Comparison of ENCODE assay signal across 11 cellular contexts in genomic region chr4:124710253-124710849, GRCh38. TPM values are rescaled to one million over a fixed set of nuclear protein-coding genes. Genes with fewer than 3 reads are reported as not detected.
DNase-seq lines count a peak whose midpoint lies in the region; ATAC-seq, FAIRE-seq and TF ChIP-seq lines count a peak whose summit lies in the region.
"Had no signal": no experiment of that assay in that cellular context is flagged by ENCODE, and none has a peak within 500 bp of the region (broad histone marks: within the 10 kb centered on the region; RNA-seq: fewer than 3 reads in every experiment).

No MANE protein-coding gene starts in this region.

- H3K9me1 ChIP-seq in IMR-90 (ENCODE audit: insufficient read depth, low read length): peaks cover 5% of the 10 kb centered on the region

- no peak overlapping the region for H2BK20ac ChIP-seq in IMR-90 (ENCODE audit: low read depth, low read length)

- H3K4me3 ChIP-seq in A673 (ENCODE audit: low read depth, low read length, poor library complexity, severe bottlenecking) (peak overlapping the region; percentile 92), IMR-90 (ENCODE audit: insufficient read depth, low read depth, low read length) (peak overlapping the region; percentile 87), mammary epithelial cell (replicated peaks in 1 of 3; ENCODE audit: insufficient read depth in 1 of 3, low read depth in 2 of 3, low read length in 3 of 3) (peak overlapping the region; percentile 78 to 98 (median 80)), lung (peak overlapping the region; percentile 2), pancreas (peak overlapping the region in 1 of 4 donors; percentile 92)

- no peak overlapping the region for H3K18ac ChIP-seq in IMR-90 (ENCODE audit: low read depth, low read length)

- no peak for FAIRE-seq in pancreas (lab: Jason Lieb, UNC)

- H4K8ac ChIP-seq in IMR-90 (ENCODE audit: low read depth in 2 of 2, low read length in 2 of 2): no peak overlapping the region

- TSS peak; percentile 27 for BruUV-seq in A673 (replicated peaks; lab: Mats Ljungman, UMichigan)
- TSS peak; percentile 74 for BruUV-seq in IMR-90 (replicated peaks; lab: Mats Ljungman, UMichigan)
- BruUV-seq in mammary epithelial cell (replicated peaks; lab: Mats Ljungman, UMichigan): TSS peak; percentile 24

- H3K9me3 ChIP-seq in A673 (ENCODE audit: low read depth, low read length, poor library complexity, severe bottlenecking) (no peaks in the 10 kb centered on the region), IMR-90 (ENCODE audit: control insufficient read depth, insufficient read depth, low read length) (no peaks in the 10 kb centered on the region), mammary epithelial cell (replicated peaks; ENCODE audit: insufficient read depth, low read length) (no peaks in the 10 kb centered on the region), lung (ENCODE audit: control insufficient read depth in 2 of 2, insufficient read depth in 1 of 2, low read length in 1 of 2) (no peaks in the 10 kb centered on the region), pancreas (no peaks in the 10 kb centered on the region)

- peak overlapping the region; percentile 2 for H2BK5ac ChIP-seq in IMR-90 (ENCODE audit: low read depth, low read length, poor library complexity, severe bottlenecking)

- peaks cover 14% of the 10 kb centered on the region for H3K36me3 ChIP-seq in A673 (ENCODE audit: insufficient read depth, low read length, poor library complexity, severe bottlenecking)
- no peaks in the 10 kb centered on the region for H3K36me3 ChIP-seq in IMR-90 (ENCODE audit: control insufficient read depth, insufficient read depth, low read length)
- peaks cover 3% of the 10 kb centered on the region for H3K36me3 ChIP-seq in mammary epithelial cell (ENCODE audit: insufficient read depth, low read length)
- no peaks in the 10 kb centered on the region for H3K36me3 ChIP-seq in lung (ENCODE audit: control insufficient read depth in 2 of 2, insufficient read depth in 2 of 2, low read length in 2 of 2)
- no peaks in the 10 kb centered on the region for H3K36me3 ChIP-seq in pancreas

- H3K79me2 ChIP-seq in mammary epithelial cell (ENCODE audit: insufficient read depth, low read length): peaks cover 63% of the 10 kb centered on the region

- TF ChIP-seq CTCF in A673 (conservative IDR thresholded peaks at IDR 0.05; ENCODE audit: low read depth, low read length) (no peak), IMR-90 (conservative IDR thresholded peaks at IDR 0.05; ENCODE audit: low read depth, low read length) (no peak), mammary epithelial cell (conservative IDR thresholded peaks at IDR 0.05 in 1 of 2, IDR thresholded peaks at IDR 0.05 in 1 of 2; ENCODE audit: extremely low read depth in 1 of 2, insufficient read depth in 1 of 2, low read depth in 1 of 2, low read length in 2 of 2) (no peak), lung (IDR thresholded peaks at IDR 0.05; ENCODE audit: control extremely low read depth, extremely low read depth) (no peak), pancreas (IDR thresholded peaks at IDR 0.05) (no peak)

- dilution Hi-C loops in IMR-90 (cut with HindIII; ENCODE audit: low sequenced_read_pairs, unreplicated experiment): no loop called here
- dilution Hi-C loops in mammary epithelial cell (cut with HindIII; ENCODE audit: low sequenced_read_pairs): no loop called here

- no peak overlapping the region for H2AK9ac ChIP-seq in IMR-90 (replicated peaks; ENCODE audit: low read depth, low read length, poor library complexity)

- H4K20me1 ChIP-seq in IMR-90 (ENCODE audit: insufficient read depth, low read length) (peaks cover 18% of the 10 kb centered on the region), mammary epithelial cell (ENCODE audit: insufficient read depth, low read length) (no peaks in the 10 kb centered on the region)

- peak overlapping the region; percentile 16; the same call in 1 of the 2 replicates for H3K14ac ChIP-seq in IMR-90 (replicated peaks; ENCODE audit: low read depth, low read length)

- TF ChIP-seq RAD21 in IMR-90 (IDR thresholded peaks at IDR 0.05; ENCODE audit: low read length): no peak

- no CpG with 5 or more reads among the region's 4 CpGs for WGBS in IMR-90 (ENCODE audit: extremely low coverage in 2 of 2, insufficient read length in 1 of 2), 2 experiments
- WGBS in mammary epithelial cell (ENCODE audit: low coverage, missing lambda C conversion rate): 28% methylated on average over 4 of the region's 4 CpGs
- 15 to 30% methylated on average over 4 of the region's 4 CpGs for WGBS in lung, 2 donors
- WGBS in pancreas, 2 donors: 56 to 61% methylated on average over 4 of the region's 4 CpGs

- H2BK15ac ChIP-seq in IMR-90 (ENCODE audit: low read depth, low read length): no peak overlapping the region

- H3K9ac ChIP-seq in IMR-90 (ENCODE audit: low read depth, low read length) (peak overlapping the region; percentile 53; the same call in 1 of the 2 replicates), mammary epithelial cell (ENCODE audit: insufficient read depth, low read length) (no peak overlapping the region)

- TF ChIP-seq POLR2A in IMR-90 (IDR thresholded peaks at IDR 0.05; ENCODE audit: low read depth, low read length): no peak

- H3K79me1 ChIP-seq in IMR-90 (ENCODE audit: low read depth in 1 of 2, low read length in 2 of 2): peaks cover 10 to 28% of the 10 kb centered on the region in 2 experiments

- in situ Hi-C loops in IMR-90 (cut with MboI; ENCODE audit: low sequenced_read_pairs): no loop called here
- in situ Hi-C loops in mammary epithelial cell (cut with MboI; ENCODE audit: low sequenced_read_pairs in 2 of 2): loop anchor here in 1 of 2 donors (25.0 kb wide), 2 partner anchors 227 to 552 kb away; no protein-coding TSS in a partner anchor

- no peak overlapping the region for H4K91ac ChIP-seq in IMR-90 (ENCODE audit: insufficient read depth, low read depth, low read length)

- DNase-seq in A673 (ENCODE audit: low spot score): no peak
- peak; percentile 34 for DNase-seq in IMR-90
- DNase-seq in mammary epithelial cell: peak; percentile 27
- DNase-seq in lung (ENCODE audit: low spot score): no peak
- no peak for DNase-seq in LoVo (ENCODE audit: low spot score)
- no peak for DNase-seq in DMS153 (lab: John Stamatoyannopoulos, UW)
- DNase-seq in foreskin melanocyte: no peak
- DNase-seq in pancreas: no peak
- DNase-seq: activated naive CD4-positive, alpha-beta T cell treated with anti-CD3 and anti-CD28 coated beads, Interleukin-2, amount 10 ng/mL, durations not matched to agents 7 days and 5 days; left cardiac atrium; SW 1271 had no signal

- H4K5ac ChIP-seq in IMR-90 (ENCODE audit: low read depth, low read length): no peak overlapping the region

- H3K27me3 ChIP-seq in A673 (replicated peaks; ENCODE audit: insufficient read depth, low read depth, low read length, poor library complexity) (no peaks in the 10 kb centered on the region), IMR-90 (ENCODE audit: control insufficient read depth, insufficient read depth, low read length) (no peaks in the 10 kb centered on the region), mammary epithelial cell (ENCODE audit: insufficient read depth, low read length) (no peaks in the 10 kb centered on the region), lung (ENCODE audit: control insufficient read depth, insufficient read depth) (no peaks in the 10 kb centered on the region), pancreas (no peaks in the 10 kb centered on the region)

- H2AFZ ChIP-seq in IMR-90 (replicated peaks; ENCODE audit: low read length, poor library complexity) (no peak overlapping the region), mammary epithelial cell (ENCODE audit: low read depth, low read length) (no peak overlapping the region)

- H3K27ac ChIP-seq in A673 (ENCODE audit: low read depth, low read length, poor library complexity, severe bottlenecking) (no peak overlapping the region), IMR-90 (ENCODE audit: insufficient read depth, low read length) (peak overlapping the region; percentile 9; the same call in 1 of the 2 replicates), mammary epithelial cell (ENCODE audit: insufficient read depth, low read depth, low read length) (peak overlapping the region; percentile 70), lung (ENCODE audit: low read depth in 1 of 2, low read length in 1 of 2) (no peak overlapping the region), pancreas (no peak overlapping the region)

- no peak for ATAC-seq in IMR-90 (ENCODE audit: low read depth)
- no peak for ATAC-seq in lung (ENCODE audit: insufficient read depth, low FRiP score)
- ATAC-seq in pancreas: no peak
- ATAC-seq: left cardiac atrium had no signal

- H3K4me1 ChIP-seq in A673 (ENCODE audit: insufficient read depth, low read length, poor library complexity, severe bottlenecking) (peaks cover 21% of the 10 kb centered on the region), IMR-90 (ENCODE audit: control insufficient read depth, insufficient read depth, low read length) (peaks cover 4% of the 10 kb centered on the region), mammary epithelial cell (ENCODE audit: insufficient read depth, low read length) (peaks cover 9% of the 10 kb centered on the region), lung (ENCODE audit: control insufficient read depth in 2 of 2, insufficient read depth in 2 of 2, low read length in 2 of 2) (peaks cover 4 to 9% of the 10 kb centered on the region in 2 donors), pancreas (peaks cover 0 to 26% (median 13%) of the 10 kb centered on the region in 3 donors)

- no peak overlapping the region for H3K56ac ChIP-seq in IMR-90 (ENCODE audit: extremely low read depth, insufficient read depth, low read length)

- H2BK120ac ChIP-seq in IMR-90 (ENCODE audit: low read depth, low read length): no peak overlapping the region

- H2AK5ac ChIP-seq in IMR-90 (ENCODE audit: low read depth, low read length): no peak overlapping the region

- POLR2A ChIA-PET in A673 (lab: Charles Lee; ENCODE audit: low non-redundant PET) (no interaction called here), IMR-90 (lab: Charles Lee; ENCODE audit: unreplicated experiment) (no interaction called here)

- CTCF ChIA-PET in A673 (lab: Charles Lee) (no interaction called here), IMR-90 (lab: Yijun Ruan, JAX) (interaction anchor here (0.7 kb wide), 1 partner anchor 1701 kb away, joined by 3 read pairs; no protein-coding TSS in a partner anchor), mammary epithelial cell (lab: Charles Lee; ENCODE audit: low non-redundant PET) (interaction anchor here (0.6 kb wide), 1 partner anchor 62 kb away, joined by 3 read pairs; no protein-coding TSS in a partner anchor)

- H3K4ac ChIP-seq in IMR-90 (ENCODE audit: low read depth, low read length): peak overlapping the region; percentile 23

- peak overlapping the region; percentile 96 for H3K4me2 ChIP-seq in IMR-90 (ENCODE audit: low read depth, low read length)
- peak overlapping the region; percentile 91 for H3K4me2 ChIP-seq in mammary epithelial cell (ENCODE audit: insufficient read depth, low read depth, low read length)

- intact Hi-C loops in A673 (cut with micrococcal nuclease; ENCODE audit: unreplicated experiment) (loop anchor here (2.0 to 10.0 kb wide), 4 partner anchors 234 to 532 kb away; no protein-coding TSS in a partner anchor), IMR-90 (cut with micrococcal nuclease) (loop anchor here (5.0 kb wide), 2 partner anchors 232 to 337 kb away; no protein-coding TSS in a partner anchor), mammary epithelial cell (cut with micrococcal nuclease) (loop anchor here (5.0 to 10.0 kb wide), 3 partner anchors 68 to 477 kb away; no protein-coding TSS in a partner anchor), pancreas (cut with DNase I) (no loop called here)

- H3K23ac ChIP-seq in IMR-90 (ENCODE audit: low read depth, low read length): peak overlapping the region; percentile 68; the same call in 1 of the 2 replicates

RNA-seq across cellular contexts. Expression of gene ANKRD50, which starts 2.2 kb away (rescaled TPM):
- total RNA-seq in A673 (2021) (16.7 and 18.4 TPM in 2 replicates), IMR-90 (2012; rRNA removed) (35.3 and 45.8 TPM in 2 replicates), mammary epithelial cell (10 to 100 TPM; 21.6 to 34.3 TPM), lung (100 to 1,000 TPM in 1 of 2 donors, 10 to 100 TPM in 1; 16.7 to 137 TPM), pancreas (10 to 100 TPM in 1 of 6 donors, 1 to 10 TPM in 5; 2.4 to 12.5 (median 3.6) TPM)
- polyA plus RNA-seq in IMR-90 (2012; rRNA removed) (6.4 and 8.1 TPM in 2 replicates), mammary epithelial cell (7.3 TPM), lung (1 to 10 TPM; 4.0 to 6.5 TPM), pancreas (1 to 10 TPM; 1.2 to 1.9 TPM)
- 1.2 and 1.4 TPM in 2 replicates for polyA plus RNA-seq in IMR-90 (2012; cell fraction: cytosol; rRNA removed)
- 1.5 and 12.4 TPM in 2 replicates for polyA plus RNA-seq in IMR-90 (2012; cell fraction: nucleus; rRNA removed; ENCODE audit: low replicate concordance)
- 32.4 TPM for polyA minus RNA-seq in mammary epithelial cell

Comparison
In these comparisons a context has a peak if more than half of its experiments do, and no peak if none do; other contexts are left out.
1. DNase-seq: peak in IMR-90 (single experiment) and mammary epithelial cell (single experiment); none in A673 (single experiment), lung (single experiment), LoVo (single experiment), DMS153 (single experiment), foreskin melanocyte (single experiment) and pancreas (0 of 6).
2. H3K27ac ChIP-seq: peak in IMR-90 (single experiment) and mammary epithelial cell (single experiment); none in A673 (single experiment), lung (0 of 2) and pancreas (0 of 4).
3. intact Hi-C loops: an anchor here in A673 (2.0 to 10.0 kb wide), IMR-90 (5.0 kb wide) and mammary epithelial cell (5.0 to 10.0 kb wide); none called in pancreas.